ENCODE assay signal across 27 cellular contexts in genomic region chr3:123300572-123300971, GRCh38.
"Had no signal": no experiment of that assay in that cellular context is flagged by ENCODE, and none has a peak within 500 bp of the region (broad histone marks: within the 10 kb centered on the region; RNA-seq: fewer than 3 reads in every experiment).

No MANE protein-coding gene starts in this region.

- H3K4me2 ChIP-seq: KMS-11 had no signal

- DNase-seq: activated CD4-positive, alpha-beta memory T cell treated with anti-CD3 and anti-CD28 coated beads for 36 hours; activated CD4-positive, alpha-beta T cell treated with anti-CD3 and anti-CD28 coated beads, Interleukin-2, amount 10 ng/mL, durations not matched to agents 7 days and 5 days; activated CD4-positive, CD25-positive, alpha-beta regulatory T cell; activated CD8-positive, alpha-beta memory T cell treated with anti-CD3 and anti-CD28 coated beads for 24 hours; activated gamma-delta T cell treated with Interleukin-2 at 50 U/mL for 16 hours; activated naive CD4-positive, alpha-beta T cell treated with anti-CD3 and anti-CD28 coated beads, Interleukin-2, amount 10 ng/mL, durations not matched to agents 7 days and 5 days; activated naive CD8-positive, alpha-beta T cell treated with anti-CD3 and anti-CD28 coated beads for 36 hours; activated T-cell treated with anti-CD3 and anti-CD28 coated beads for 4 hours; activated T-cell treated with anti-CD3 and anti-CD28 coated beads, Interleukin-2, amount 50 U/mL, for 48 hours; NCI-H1092 treated with DMSO at 0.1 percent for 48 hours; NCI-H1417 treated with DMSO at 0.1 percent for 48 hours; NCI-H1694 treated with DMSO at 0.1 percent for 48 hours; NCI-H2029 treated with DMSO at 0.1 percent for 48 hours; NCI-H345; NCI-H510A; NCI-H526 treated with DMSO at 0.1 percent for 48 hours; NCI-H82; RPMI8226; T-cell; T-helper 2 cell; T1000 had no signal

- H3K36me3 Mint-ChIP-seq: activated CD4-positive, alpha-beta memory T cell treated with anti-CD3 and anti-CD28 coated beads for 36 hours; activated naive CD4-positive, alpha-beta T cell treated with anti-CD3 and anti-CD28 coated beads, Interleukin-2, amount 10 ng/mL, durations not matched to agents 7 days and 5 days; activated naive CD8-positive, alpha-beta T cell treated with anti-CD3 and anti-CD28 coated beads for 36 hours; T-cell had no signal

- FAIRE-seq: TTC549 had no signal

- H3K27ac ChIP-seq: KMS-11, SK-N-MC had no signal

- H3K4me1 Mint-ChIP-seq: activated CD4-positive, alpha-beta T cell treated with anti-CD3 and anti-CD28 coated beads, Interleukin-2, amount 10 ng/mL, durations not matched to agents 7 days and 5 days; activated naive CD4-positive, alpha-beta T cell treated with anti-CD3 and anti-CD28 coated beads, Interleukin-2, amount 10 ng/mL, durations not matched to agents 7 days and 5 days; activated naive CD8-positive, alpha-beta T cell treated with anti-CD3 and anti-CD28 coated beads for 36 hours; activated T-helper 17 cell treated with anti-CD3 and anti-CD28 coated beads, Interleukin-2, amount 50 U/mL, for 72 hours; T-cell had no signal

- H3K27me3 Mint-ChIP-seq: activated CD4-positive, alpha-beta T cell treated with anti-CD3 and anti-CD28 coated beads, Interleukin-2, amount 10 ng/mL, durations not matched to agents 7 days and 5 days; activated naive CD8-positive, alpha-beta T cell treated with anti-CD3 and anti-CD28 coated beads for 36 hours had no signal

- H3K4me3 ChIP-seq: SK-N-MC had no signal

- H3K9me3 Mint-ChIP-seq: activated CD4-positive, alpha-beta memory T cell treated with anti-CD3 and anti-CD28 coated beads for 36 hours; activated CD4-positive, alpha-beta T cell treated with anti-CD3 and anti-CD28 coated beads, Interleukin-2, amount 10 ng/mL, durations not matched to agents 7 days and 5 days; activated naive CD4-positive, alpha-beta T cell treated with anti-CD3 and anti-CD28 coated beads, Interleukin-2, amount 10 ng/mL, durations not matched to agents 7 days and 5 days; activated naive CD8-positive, alpha-beta T cell treated with anti-CD3 and anti-CD28 coated beads for 36 hours; activated T-helper 17 cell treated with anti-CD3 and anti-CD28 coated beads, Interleukin-2, amount 50 U/mL, for 72 hours; T-cell had no signal

- H3K27ac Mint-ChIP-seq: activated CD4-positive, alpha-beta memory T cell treated with anti-CD3 and anti-CD28 coated beads for 36 hours; activated CD4-positive, alpha-beta T cell treated with anti-CD3 and anti-CD28 coated beads, Interleukin-2, amount 10 ng/mL, durations not matched to agents 7 days and 5 days; activated naive CD4-positive, alpha-beta T cell treated with anti-CD3 and anti-CD28 coated beads, Interleukin-2, amount 10 ng/mL, durations not matched to agents 7 days and 5 days; activated naive CD8-positive, alpha-beta T cell treated with anti-CD3 and anti-CD28 coated beads for 36 hours; activated T-helper 17 cell treated with anti-CD3 and anti-CD28 coated beads, Interleukin-2, amount 50 U/mL, for 72 hours; T-cell had no signal

- ATAC-seq: activated T-helper 17 cell treated with anti-CD3 and anti-CD28 coated beads, Interleukin-2, amount 50 U/mL, for 72 hours; Panc1; Right ventricle myocardium inferior; T-cell had no signal

- H3K4me3 Mint-ChIP-seq: activated CD4-positive, alpha-beta memory T cell treated with anti-CD3 and anti-CD28 coated beads for 36 hours; activated CD4-positive, alpha-beta T cell treated with anti-CD3 and anti-CD28 coated beads, Interleukin-2, amount 10 ng/mL, durations not matched to agents 7 days and 5 days; activated naive CD4-positive, alpha-beta T cell treated with anti-CD3 and anti-CD28 coated beads, Interleukin-2, amount 10 ng/mL, durations not matched to agents 7 days and 5 days; activated naive CD8-positive, alpha-beta T cell treated with anti-CD3 and anti-CD28 coated beads for 36 hours; activated T-helper 17 cell treated with anti-CD3 and anti-CD28 coated beads, Interleukin-2, amount 50 U/mL, for 72 hours; T-cell had no signal
